Comparison of ENCODE assay signal across 8 cellular contexts in the genomic region with DNA sequence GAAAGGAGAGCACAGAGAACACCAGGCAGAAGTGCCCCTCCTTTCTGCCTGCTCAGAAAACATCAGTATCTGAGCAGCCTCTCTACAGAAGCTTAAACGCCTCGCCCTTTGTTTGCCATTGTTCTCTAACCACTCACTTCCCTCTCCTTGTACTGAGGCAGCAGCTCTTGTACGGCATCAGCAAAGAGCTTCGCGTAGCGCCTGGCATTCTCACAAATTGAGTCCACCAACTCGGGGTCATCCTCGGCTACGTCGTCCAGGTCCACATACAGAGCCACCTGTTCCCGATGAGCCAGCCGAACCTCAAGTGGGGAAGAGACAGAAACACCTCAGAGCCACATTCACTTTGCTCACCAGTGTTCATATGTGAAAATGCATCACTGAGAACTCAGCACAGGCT. TPM values are rescaled to one million over a fixed set of nuclear protein-coding genes. Genes with fewer than 3 reads are reported as not detected.
DNase-seq lines count a peak whose midpoint lies in the region; ATAC-seq and TF ChIP-seq lines count a peak whose summit lies in the region.

No MANE protein-coding gene starts in this region.

- H3K79me2 ChIP-seq in GM23338 (replicated peaks; ENCODE audit: insufficient read depth), result peaks cover 60% of the 10 kb centered on the region

- H3K9me2 ChIP-seq in GM23338 (ENCODE audit: insufficient read depth), result no peaks in the 10 kb centered on the region

- H3K36me3 ChIP-seq in GM23338 (ENCODE audit: insufficient read depth) (peaks cover 57% of the 10 kb centered on the region), SK-N-MC (ENCODE audit: insufficient read depth, low read length) (peaks cover 68% of the 10 kb centered on the region), esophagus squamous epithelium (peaks cover 23 to 67% (median 50%) of the 10 kb centered on the region in 3 donors), gastrocnemius medialis (peaks cover 0 to 52% of the 10 kb centered on the region in 2 donors)

- WGBS in esophagus squamous epithelium, 2 donors, result 51 to 65% methylated on average over 12 of the region's 12 CpGs

- H4K20me1 ChIP-seq in GM23338 (replicated peaks; ENCODE audit: insufficient read depth), result peaks cover 49% of the 10 kb centered on the region

- H3K9me3 Mint-ChIP-seq in GM23338, result peaks cover 5% of the 10 kb centered on the region; the same call in 2 of the 3 replicates

- H3K27me3 ChIP-seq in GM23338 (ENCODE audit: insufficient read depth) (no peaks in the 10 kb centered on the region), esophagus squamous epithelium (no peaks in the 10 kb centered on the region), gastrocnemius medialis (no peaks in the 10 kb centered on the region)

- H3K27ac ChIP-seq in GM23338 (ENCODE audit: low read depth) (peak overlapping the region; percentile 100), SK-N-MC (peak overlapping the region; percentile 1; the same call in 1 of the 2 replicates), esophagus squamous epithelium (peak overlapping the region; percentile 91 to 99 (median 98)), gastrocnemius medialis (peak overlapping the region in 2 of 4 donors; percentile 95 to 97)

- peak overlapping the region; percentile 95 for H3K4me3 Mint-ChIP-seq in GM23338

- H3K9ac ChIP-seq in SK-N-MC (ENCODE audit: insufficient read length), result peak overlapping the region; percentile 100

- TF ChIP-seq CTCF in GM23338 (conservative IDR thresholded peaks at IDR 0.05; ENCODE audit: low read depth in 2 of 2) (no peak), esophagus squamous epithelium (IDR thresholded peaks at IDR 0.05) (no peak), gastrocnemius medialis (IDR thresholded peaks at IDR 0.05 in 4 of 5, conservative IDR thresholded peaks at IDR 0.05 in 1 of 5) (no peak)

- POLR2A ChIA-PET in HEK293T (lab: Yijun Ruan, JAX), result interaction anchor here (4.9 kb wide), 1 partner anchor 10 kb away, joined by 100 read pairs; a partner anchor contains a TSS

- H3K4me1 Mint-ChIP-seq in GM23338, result peaks cover 41% of the 10 kb centered on the region

- peak overlapping the region; percentile 98 for H3K27ac Mint-ChIP-seq in GM23338

- H3K9me3 ChIP-seq in SK-N-MC (ENCODE audit: low read depth, low read length), result no peaks in the 10 kb centered on the region
- H3K9me3 ChIP-seq in esophagus squamous epithelium, result no peaks in the 10 kb centered on the region
- H3K9me3 ChIP-seq in gastrocnemius medialis, result no peaks in the 10 kb centered on the region

- H3K4me2 ChIP-seq in GM23338, result peak overlapping the region; percentile 100

- in situ Hi-C loops in gastrocnemius medialis (cut with MboI; ENCODE audit: low sequenced_read_pairs in 4 of 4), result no loop called here

- H3F3A ChIP-seq in GM23338 (replicated peaks; ENCODE audit: low read depth), result peaks cover 64% of the 10 kb centered on the region

- DNase-seq in GM23338 (ENCODE audit: low spot score) (no peak), SK-N-MC (ENCODE audit: low read depth, low spot score) (no peak), esophagus squamous epithelium (lab: John Stamatoyannopoulos, UW) (no peak), gastrocnemius medialis (no peak), COR-L47 (lab: John Stamatoyannopoulos, UW) (no peak), HEK293T (ENCODE audit: extremely low spot score) (no peak), NCI-H1694 treated with DMSO at 0.1 percent for 48 hours (lab: John Stamatoyannopoulos, UW) (no peak)

- no peak overlapping the region for H2AFZ ChIP-seq in GM23338

- H3K4me3 ChIP-seq in GM23338, result peak overlapping the region; percentile 100
- peak overlapping the region; percentile 99 for H3K4me3 ChIP-seq in SK-N-MC
- H3K4me3 ChIP-seq in esophagus squamous epithelium, result peak overlapping the region; percentile 51 to 94 (median 76)
- peak overlapping the region; percentile 60 to 97 (median 85) for H3K4me3 ChIP-seq in gastrocnemius medialis

- CTCF ChIA-PET in HEK293T (lab: Yijun Ruan, JAX), result no interaction called here

- H3K36me3 Mint-ChIP-seq in GM23338 (ENCODE audit: low read depth), result peaks cover 81% of the 10 kb centered on the region

- TF ChIP-seq POLR2A in esophagus squamous epithelium (IDR thresholded peaks at IDR 0.05) (no peak), gastrocnemius medialis (IDR thresholded peaks at IDR 0.05) (no peak)

- H3K4me1 ChIP-seq in GM23338 (ENCODE audit: insufficient read depth), result peaks cover 13% of the 10 kb centered on the region
- peaks cover 12 to 40% (median 12%) of the 10 kb centered on the region in 3 donors for H3K4me1 ChIP-seq in esophagus squamous epithelium
- peaks cover 13 to 17% of the 10 kb centered on the region in 2 donors for H3K4me1 ChIP-seq in gastrocnemius medialis

- peaks cover 49% of the 10 kb centered on the region for H3K27me3 Mint-ChIP-seq in GM23338 (ENCODE audit: insufficient read depth, low read depth, poor library complexity)

- ATAC-seq in GM23338, result no peak
- ATAC-seq in gastrocnemius medialis, result no peak
- no peak for ATAC-seq in GM19328 (IDR thresholded peaks at IDR 0.05; ENCODE audit: unreplicated experiment)

- intact Hi-C loops in esophagus squamous epithelium (cut with DNase I), result no loop called here
- intact Hi-C loops in gastrocnemius medialis (cut with DNase I; ENCODE audit: low total_unique reads), result no loop called here

TF ChIP-seq in GM23338, 12 proteins besides CTCF, POLR2A, EP300 and RAD21 (continues in another document):
- TF ChIP-seq STAT1 (IDR thresholded peaks at IDR 0.05; ENCODE audit: unreplicated experiment), result no peak
- TF ChIP-seq CREB1 (CRISPR knock-in tag; IDR thresholded peaks at IDR 0.05; ENCODE audit: low read depth), result no peak
- TF ChIP-seq JUNB (IDR thresholded peaks at IDR 0.05; ENCODE audit: unreplicated experiment), result no peak
- TF ChIP-seq POLR2AphosphoS5 (IDR thresholded peaks at IDR 0.05; ENCODE audit: low read depth), result no peak

TF ChIP-seq in HEK293T, 16 proteins besides CTCF, POLR2A, EP300 and RAD21:
- TF ChIP-seq CTBP1 (IDR thresholded peaks at IDR 0.05; ENCODE audit: borderline replicate concordance) (no peak), ZNF384 (IDR thresholded peaks at IDR 0.05) (no peak), FOXM1 (IDR thresholded peaks at IDR 0.05; ENCODE audit: borderline replicate concordance) (no peak), FOXK2 (IDR thresholded peaks at IDR 0.05) (no peak), FOXA1 (IDR thresholded peaks at IDR 0.05) (no peak), ARNT (IDR thresholded peaks at IDR 0.05) (no peak), SP1 (IDR thresholded peaks at IDR 0.05) (no peak), L3MBTL2 (conservative IDR thresholded peaks at IDR 0.05) (no peak), HDGF (IDR thresholded peaks at IDR 0.05; ENCODE audit: borderline replicate concordance) (no peak), TARDBP (IDR thresholded peaks at IDR 0.05) (no peak), NFRKB (IDR thresholded peaks at IDR 0.05) (no peak), LEF1 (IDR thresholded peaks at IDR 0.05; ENCODE audit: borderline replicate concordance) (no peak), ELF4 (IDR thresholded peaks at IDR 0.05) (no peak), SUZ12 (IDR thresholded peaks at IDR 0.05) (no peak), BHLHE40 (IDR thresholded peaks at IDR 0.05; ENCODE audit: borderline replicate concordance) (no peak)
- TF ChIP-seq, protein P1, sequence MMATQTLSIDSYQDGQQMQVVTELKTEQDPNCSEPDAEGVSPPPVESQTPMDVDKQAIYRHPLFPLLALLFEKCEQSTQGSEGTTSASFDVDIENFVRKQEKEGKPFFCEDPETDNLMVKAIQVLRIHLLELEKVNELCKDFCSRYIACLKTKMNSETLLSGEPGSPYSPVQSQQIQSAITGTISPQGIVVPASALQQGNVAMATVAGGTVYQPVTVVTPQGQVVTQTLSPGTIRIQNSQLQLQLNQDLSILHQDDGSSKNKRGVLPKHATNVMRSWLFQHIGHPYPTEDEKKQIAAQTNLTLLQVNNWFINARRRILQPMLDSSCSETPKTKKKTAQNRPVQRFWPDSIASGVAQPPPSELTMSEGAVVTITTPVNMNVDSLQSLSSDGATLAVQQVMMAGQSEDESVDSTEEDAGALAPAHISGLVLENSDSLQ (IDR thresholded peaks at IDR 0.05), result no peak

RNA-seq across cellular contexts. Expression of a gene that starts 1.7 kb away (rescaled TPM):
- total RNA-seq in GM23338 (2014; rRNA removed; shearing (Covaris generic)), result 285 TPM in 2 replicates
- polyA plus RNA-seq in GM23338 (2016; fragmentation: Nextera tagmentation; extraction: Ambion mirVana), result 140 and 144 TPM in 2 replicates
- 10 to 100 TPM; 31.8 to 67.3 (median 63.1) TPM for total RNA-seq in esophagus squamous epithelium
- 10 to 100 TPM; 23.9 to 45.7 (median 36.1) TPM for total RNA-seq in gastrocnemius medialis

RNA-seq across cellular contexts. Expression of a gene that starts 2.0 kb away (rescaled TPM):
- 12.2 and 13.3 TPM in 2 replicates for total RNA-seq in GM23338 (2014; rRNA removed; shearing (Covaris generic))
- polyA plus RNA-seq in GM23338 (2016; fragmentation: Nextera tagmentation; extraction: Ambion mirVana), result 9.5 and 14.4 TPM in 2 replicates
- total RNA-seq in esophagus squamous epithelium (10 to 100 TPM in 2 of 4 donors, 1 to 10 TPM in 2; 8.1 to 26.1 (median 9.9) TPM), gastrocnemius medialis (10 to 100 TPM in 2 of 4 donors, 1 to 10 TPM in 2; 7.2 to 13.8 (median 10.8) TPM)

RNA-seq across cellular contexts. Expression of a gene that starts 10.7 kb away (rescaled TPM):
- total RNA-seq in GM23338 (2014; rRNA removed; shearing (Covaris generic)), result 89.8 and 104 TPM in 2 replicates
- polyA plus RNA-seq in GM23338 (2016; fragmentation: Nextera tagmentation; extraction: Ambion mirVana), result 191 and 198 TPM in 2 replicates
- total RNA-seq in esophagus squamous epithelium (10 to 100 TPM; 50.6 to 68.0 (median 62.2) TPM), gastrocnemius medialis (10 to 100 TPM; 32.6 to 57.9 (median 39.4) TPM)

RNA-seq across cellular contexts. Expression of a gene that starts 17.9 kb away (rescaled TPM):
- total RNA-seq in GM23338 (2014; rRNA removed; shearing (Covaris generic)), result 40.8 and 48.9 TPM in 2 replicates
- 22.6 and 23.4 TPM in 2 replicates for polyA plus RNA-seq in GM23338 (2016; fragmentation: Nextera tagmentation; extraction: Ambion mirVana)
- total RNA-seq in esophagus squamous epithelium, result 10 to 100 TPM; 10.5 to 22.3 (median 12.2) TPM
- total RNA-seq in gastrocnemius medialis, result 10 to 100 TPM; 11.2 to 19.2 (median 16.1) TPM

RNA-seq across cellular contexts. Expression of a gene that starts 19.7 kb away (rescaled TPM):
- 125 and 141 TPM in 2 replicates for total RNA-seq in GM23338 (2014; rRNA removed; shearing (Covaris generic))
- polyA plus RNA-seq in GM23338 (2016; fragmentation: Nextera tagmentation; extraction: Ambion mirVana), result 54.9 and 56.3 TPM in 2 replicates
- total RNA-seq in esophagus squamous epithelium (10 to 100 TPM; 24.4 to 40.6 (median 30.5) TPM), gastrocnemius medialis (10 to 100 TPM; 38.6 to 71.7 (median 56.6) TPM)
